Comparison of ENCODE assay signal across 27 cellular contexts in the genomic region with DNA sequence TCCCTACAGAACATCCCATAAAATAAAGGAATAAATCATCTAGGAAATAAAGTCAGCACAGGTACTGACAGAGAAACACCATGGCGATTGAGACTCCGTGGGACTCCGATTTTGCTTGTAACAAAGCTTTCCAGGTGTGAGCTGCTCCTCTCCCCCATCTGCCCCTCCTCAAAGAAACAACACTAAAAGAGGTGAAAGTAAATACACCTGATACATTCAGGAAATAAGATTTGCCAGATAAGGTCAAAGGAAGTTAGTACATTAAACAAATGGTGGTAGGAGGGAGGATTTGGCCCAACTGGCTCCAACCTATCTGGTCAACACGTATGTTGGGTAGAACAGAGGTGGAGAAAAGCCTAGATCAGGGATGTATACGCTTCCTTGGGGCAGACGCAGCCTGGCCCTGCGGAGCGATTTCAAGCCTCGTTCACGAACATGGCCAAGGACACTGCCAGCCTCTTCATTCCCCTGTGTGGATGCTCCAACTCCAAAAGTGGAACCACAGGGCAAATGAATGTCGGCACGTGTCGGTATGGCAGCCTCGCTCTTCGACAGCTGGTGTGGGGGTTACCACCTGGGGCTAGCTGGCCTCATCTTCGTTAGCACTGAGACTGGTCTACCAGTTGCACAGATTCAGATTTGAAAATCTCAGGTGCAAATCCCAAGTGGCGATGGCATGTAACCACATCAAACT.
A peak's percentile ranks its signal among the peaks of the same experiment; 100 is the strongest.
DNase-seq lines count a peak whose midpoint lies in the region; ATAC-seq and TF ChIP-seq lines count a peak whose summit lies in the region.
"Had no signal": no experiment of that assay in that cellular context is flagged by ENCODE, and none has a peak within 500 bp of the region (broad histone marks: within the 10 kb centered on the region; RNA-seq: fewer than 3 reads in every experiment).

No MANE protein-coding gene starts in this region.

- intact Hi-C loops in colonic mucosa (cut with DNase I), result no loop called here
- intact Hi-C loops in sigmoid colon (cut with DNase I), result no loop called here

- ATAC-seq in HG03196 (IDR thresholded peaks at IDR 0.05; ENCODE audit: unreplicated experiment) (no peak), GM21529 (IDR thresholded peaks at IDR 0.05; ENCODE audit: unreplicated experiment) (no peak)
- ATAC-seq: activated T-cell treated with anti-CD3 and anti-CD28 coated beads, Interleukin-2, amount 50 U/mL, for 72 hours; foreskin keratinocyte; left cardiac atrium had no signal

- no peak for TF ChIP-seq EP300 in sigmoid colon (IDR thresholded peaks at IDR 0.05)

- WGBS in sigmoid colon, 2 donors, result 74 to 90% methylated on average over 17 of the region's 17 CpGs

- H3K27me3 ChIP-seq in colonic mucosa, result no peaks in the 10 kb centered on the region
- H3K27me3 ChIP-seq in sigmoid colon, result no peaks in the 10 kb centered on the region
- H3K27me3 ChIP-seq: esophagus muscularis mucosa, foreskin keratinocyte, Peyer's patch had no signal

- peak; percentile 42 for DNase-seq in NCI-H2029 (lab: John Stamatoyannopoulos, UW)
- no peak for DNase-seq in NCI-H2029 treated with DMSO at 0.1 percent for 48 hours (lab: John Stamatoyannopoulos, UW)
- peak; percentile 10 for DNase-seq in NCI-H748 treated with DMSO at 0.1 percent for 48 hours (lab: John Stamatoyannopoulos, UW)
- DNase-seq in colonic mucosa, result no peak
- peak; percentile 39 for DNase-seq in sigmoid colon
- DNase-seq in cerebellar nuclear complex (lab: John Stamatoyannopoulos, UW), result no peak
- DNase-seq: 8988T; activated CD4-positive, alpha-beta T cell treated with anti-CD3 and anti-CD28 coated beads, Interleukin-2, amount 50 U/mL, for 4 hours; activated CD4-positive, CD25-positive, alpha-beta regulatory T cell; activated naive CD4-positive, alpha-beta T cell treated with anti-CD3 and anti-CD28 coated beads, Interleukin-2, amount 10 ng/mL, durations not matched to agents 7 days and 5 days; activated T-cell treated with anti-CD3 and anti-CD28 coated beads, Interleukin-2, amount 50 U/mL, for 72 hours; amygdala; CD4-positive, CD25-positive, alpha-beta regulatory T cell; endodermal cell; foreskin keratinocyte; left cardiac atrium; naive B cell; NCI-H1048; NCI-H1930; occipital lobe; SIG-M5; SW 1271 had no signal

- peaks cover 7% of the 10 kb centered on the region for H3K4me1 ChIP-seq in colonic mucosa
- peaks cover 0 to 58% (median 47%) of the 10 kb centered on the region in 4 donors for H3K4me1 ChIP-seq in sigmoid colon
- H3K4me1 ChIP-seq: foreskin keratinocyte had no signal

- TF ChIP-seq POLR2A in sigmoid colon (IDR thresholded peaks at IDR 0.05), result no peak

- H3K9me3 ChIP-seq in colonic mucosa (no peaks in the 10 kb centered on the region), sigmoid colon (no peaks in the 10 kb centered on the region)
- H3K9me3 ChIP-seq: esophagus muscularis mucosa, Peyer's patch, thoracic aorta had no signal

- TF ChIP-seq CTCF in colonic mucosa (IDR thresholded peaks at IDR 0.05) (no peak), sigmoid colon (IDR thresholded peaks at IDR 0.05) (no peak)

- H3K27ac ChIP-seq in colonic mucosa, result peak overlapping the region; percentile 19
- no peak overlapping the region for H3K27ac ChIP-seq in sigmoid colon
- H3K27ac ChIP-seq: foreskin keratinocyte, Peyer's patch, thoracic aorta had no signal

- H3K4me3 ChIP-seq in colonic mucosa, result no peak overlapping the region
- H3K4me3 ChIP-seq in sigmoid colon, result no peak overlapping the region
- H3K4me3 ChIP-seq: esophagus muscularis mucosa, Peyer's patch, thoracic aorta had no signal

- peaks cover 11% of the 10 kb centered on the region for H3K36me3 ChIP-seq in colonic mucosa
- H3K36me3 ChIP-seq in sigmoid colon, result peaks cover 0 to 52% (median 29%) of the 10 kb centered on the region in 4 donors

- no peak overlapping the region for H3K9ac ChIP-seq in colonic mucosa (ENCODE audit: low read depth in 2 of 2, low read length in 2 of 2)

Comparison
In these comparisons a context has a peak if more than half of its experiments do, and no peak if none do; other contexts are left out.
1. DNase-seq: peak in NCI-H2029 (single experiment), NCI-H748 treated with DMSO at 0.1 percent for 48 hours (single experiment) and sigmoid colon (single experiment); none in NCI-H2029 treated with DMSO at 0.1 percent for 48 hours (single experiment), colonic mucosa (single experiment) and cerebellar nuclear complex (0 of 2).